ENCODE assay signal across 9 cellular contexts in the genomic region with DNA sequence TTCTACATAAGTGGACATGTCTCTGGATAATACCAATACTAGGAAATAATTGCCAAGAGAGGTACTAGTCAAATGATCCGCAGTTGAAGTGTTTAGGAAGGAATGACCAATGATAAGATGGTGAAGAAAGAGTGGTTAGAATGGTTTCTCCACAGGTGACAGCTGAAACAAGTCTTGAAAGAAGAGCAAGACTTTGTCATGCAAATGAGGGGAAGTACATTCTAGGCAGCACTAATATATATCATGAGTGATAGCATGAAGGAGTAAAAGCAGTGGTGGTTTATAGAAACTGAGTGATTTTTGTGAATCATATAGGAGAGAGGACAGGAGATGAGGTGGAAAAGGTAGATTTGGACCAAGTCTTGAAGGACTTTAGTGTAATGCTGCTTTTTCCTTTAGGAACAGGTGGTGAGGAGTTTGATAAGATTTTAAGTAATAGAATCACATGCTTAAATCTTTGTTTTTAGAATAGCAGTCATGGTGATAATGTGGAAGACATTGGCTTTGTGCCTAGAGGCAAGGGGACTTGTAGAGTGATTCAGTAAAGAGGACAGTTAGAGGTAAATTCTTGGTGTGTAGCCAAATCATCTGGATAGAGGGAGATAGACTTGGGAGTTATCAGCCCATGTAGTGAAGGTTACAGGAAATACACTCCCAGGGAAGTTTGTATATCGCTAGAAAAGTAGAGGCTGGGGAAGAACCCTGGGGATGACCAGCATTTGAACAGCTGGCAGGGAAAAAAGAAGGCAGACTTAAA. TPM values are rescaled to one million over a fixed set of nuclear protein-coding genes. Genes with fewer than 3 reads are reported as not detected.
DNase-seq lines count a peak whose midpoint lies in the region; ATAC-seq, FAIRE-seq and TF ChIP-seq lines count a peak whose summit lies in the region.
"Had no signal": no experiment of that assay in that cellular context is flagged by ENCODE, and none has a peak within 500 bp of the region (broad histone marks: within the 10 kb centered on the region; RNA-seq: fewer than 3 reads in every experiment).

No MANE protein-coding gene starts in this region.

- no peaks in the 10 kb centered on the region for H3K36me3 ChIP-seq in endothelial cell of umbilical vein (ENCODE audit: control insufficient read depth in 2 of 2, extremely low read depth in 1 of 2, insufficient read depth in 2 of 2, low read length in 2 of 2)

- no peaks in the 10 kb centered on the region for H3K9me3 ChIP-seq in endothelial cell of umbilical vein (replicated peaks; ENCODE audit: control insufficient read depth, insufficient read depth, low read length)

- no peaks in the 10 kb centered on the region for H3K27me3 ChIP-seq in endothelial cell of umbilical vein (ENCODE audit: control insufficient read depth in 2 of 2, insufficient read depth in 2 of 2, low read length in 2 of 2)

- intact Hi-C loops in endothelial cell of umbilical vein (cut with micrococcal nuclease) = no loop called here

- DNase-seq in endothelial cell of umbilical vein (ENCODE audit: low read depth, low spot score) (peak; percentile 29), DMS114 treated with DMSO at 0.1 percent for 48 hours (lab: John Stamatoyannopoulos, UW; ENCODE audit: unreplicated experiment) (no peak), DMS153 (lab: John Stamatoyannopoulos, UW) (no peak), GF-D8 (lab: John Stamatoyannopoulos, UW) (no peak), UCSD-AML1 (lab: John Stamatoyannopoulos, UW; ENCODE audit: unreplicated experiment) (no peak)
- DNase-seq: Right ventricle myocardium superior had no signal

- POLR2A ChIA-PET in endothelial cell of umbilical vein (lab: Charles Lee) = no interaction called here

- no peak for TF ChIP-seq CTCF in endothelial cell of umbilical vein (IDR thresholded peaks at IDR 0.05; ENCODE audit: extremely low read depth in 1 of 2, insufficient read depth in 1 of 2, low read depth in 1 of 2, low read length in 2 of 2)

- no TSS peak for BruUV-seq in endothelial cell of umbilical vein (replicated peaks; lab: Mats Ljungman, UMichigan)

- no peak for FAIRE-seq in endothelial cell of umbilical vein (lab: Jason Lieb, UNC)

- TF ChIP-seq POLR2A in endothelial cell of umbilical vein (IDR thresholded peaks at IDR 0.05; ENCODE audit: low read depth, low read length) = no peak

- peaks cover 5% of the 10 kb centered on the region for H3K4me1 ChIP-seq in endothelial cell of umbilical vein (ENCODE audit: control insufficient read depth, extremely low read depth, insufficient read depth, low read length)

- H3K27ac ChIP-seq in endothelial cell of umbilical vein (ENCODE audit: insufficient read depth, low read depth, low read length) = no peak overlapping the region

- H3K9ac ChIP-seq in endothelial cell of umbilical vein (replicated peaks; ENCODE audit: extremely low read depth, insufficient read depth, low read length) = no peak overlapping the region

- CTCF ChIA-PET in endothelial cell of umbilical vein (lab: Charles Lee) = no interaction called here

- no peak overlapping the region for H2AFZ ChIP-seq in endothelial cell of umbilical vein (ENCODE audit: low read depth, low read length)

- peak; percentile 96 for ATAC-seq in GM18498 (IDR thresholded peaks at IDR 0.05; ENCODE audit: unreplicated experiment)
- ATAC-seq in GM21360 (IDR thresholded peaks at IDR 0.05; ENCODE audit: unreplicated experiment) = peak; percentile 88
- ATAC-seq in HG03342 (IDR thresholded peaks at IDR 0.05; ENCODE audit: unreplicated experiment) = peak; percentile 96

- peak overlapping the region; percentile 2 for H3K4me2 ChIP-seq in endothelial cell of umbilical vein (ENCODE audit: insufficient read depth, low read length)

- H3K79me2 ChIP-seq in endothelial cell of umbilical vein (ENCODE audit: control insufficient read depth, insufficient read depth, low read length) = peaks cover 60% of the 10 kb centered on the region

- H3K4me3 ChIP-seq in endothelial cell of umbilical vein (replicated peaks in 1 of 3; ENCODE audit: insufficient read depth in 1 of 3, low read depth in 1 of 3, low read length in 3 of 3) = no peak overlapping the region

- H4K20me1 ChIP-seq in endothelial cell of umbilical vein (replicated peaks; ENCODE audit: control insufficient read depth, extremely low read depth, insufficient read depth, low read length) = peaks cover 4% of the 10 kb centered on the region

- H3K9me1 ChIP-seq in endothelial cell of umbilical vein (replicated peaks; ENCODE audit: control insufficient read depth, extremely low read depth, insufficient read depth, low read length) = no peaks in the 10 kb centered on the region

- dilution Hi-C loops in endothelial cell of umbilical vein (cut with MboI; ENCODE audit: extremely low pct_ligation_motif_present, low sequenced_read_pairs) = no loop called here

TF ChIP-seq in endothelial cell of umbilical vein, 7 proteins besides CTCF, POLR2A, EP300 and RAD21:
- no peak for TF ChIP-seq JUN (IDR thresholded peaks at IDR 0.05; ENCODE audit: borderline replicate concordance, insufficient read depth, insufficient read length, low read depth)
- TF ChIP-seq FOS (IDR thresholded peaks at IDR 0.05; ENCODE audit: borderline replicate concordance, insufficient read depth, low read length) = no peak
- no peak for TF ChIP-seq EZH2 (IDR thresholded peaks at IDR 0.05; ENCODE audit: borderline replicate concordance, low read depth, low read length, severe bottlenecking)
- TF ChIP-seq POLR2AphosphoS5 (IDR thresholded peaks at IDR 0.05; ENCODE audit: insufficient read depth, low read depth, low read length) = no peak
- TF ChIP-seq MYC (IDR thresholded peaks at IDR 0.05; ENCODE audit: low read depth, low read length) = no peak
- no peak for TF ChIP-seq GATA2 (IDR thresholded peaks at IDR 0.05; ENCODE audit: insufficient read depth, insufficient read length, low read depth, low read length)
- TF ChIP-seq, protein P1, sequence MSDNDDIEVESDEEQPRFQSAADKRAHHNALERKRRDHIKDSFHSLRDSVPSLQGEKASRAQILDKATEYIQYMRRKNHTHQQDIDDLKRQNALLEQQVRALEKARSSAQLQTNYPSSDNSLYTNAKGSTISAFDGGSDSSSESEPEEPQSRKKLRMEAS (IDR thresholded peaks at IDR 0.05; ENCODE audit: insufficient read depth, insufficient read length) = no peak
TF ChIP-seq in endothelial cell of umbilical vein: peak in this region for 0.

RNA-seq across cellular contexts. Expression of a gene that starts 31.9 kb away (rescaled TPM):
- total RNA-seq in endothelial cell of umbilical vein = 45.7 and 54.7 TPM in 2 replicates
- polyA plus RNA-seq in endothelial cell of umbilical vein = 9.8 and 11.3 TPM in 2 replicates
- 13.7 and 14.8 TPM in 2 replicates for polyA plus RNA-seq in endothelial cell of umbilical vein (2011; cell fraction: cytosol; rRNA removed)
- polyA plus RNA-seq in endothelial cell of umbilical vein (2011; cell fraction: nucleus; rRNA removed) = 33.7 and 43.3 TPM in 2 replicates
- polyA plus RNA-seq in endothelial cell of umbilical vein (2012) = 18.9 and 23.8 TPM in 2 replicates
- polyA minus RNA-seq in endothelial cell of umbilical vein = 72.2 and 73.0 TPM in 2 replicates
- polyA minus RNA-seq in endothelial cell of umbilical vein (2011; cell fraction: cytosol; rRNA and poly(A)+ RNA removed) = 34.3 TPM
- polyA minus RNA-seq in endothelial cell of umbilical vein (2011; cell fraction: nucleus; rRNA and poly(A)+ RNA removed) = 82.7 and 108 TPM in 2 replicates
